In genomic region chr22:24124247-24124646, GRCh38 we compare ENCODE assay signal across 24 cellular contexts.
"Had no signal": no experiment of that assay in that cellular context is flagged by ENCODE, and none has a peak within 500 bp of the region (broad histone marks: within the 10 kb centered on the region; RNA-seq: fewer than 3 reads in every experiment).

No MANE protein-coding gene starts in this region.

- H3K4me1 ChIP-seq: Peyer's patch had no signal

- H3K27me3 Mint-ChIP-seq: activated B cell treated with CpG ODN at 0.5 μM for 24 hours; activated CD4-positive, alpha-beta memory T cell treated with anti-CD3 and anti-CD28 coated beads for 36 hours; activated CD4-positive, alpha-beta T cell treated with anti-CD3 and anti-CD28 coated beads, Interleukin-2, amount 10 ng/mL, durations not matched to agents 7 days and 5 days; activated naive CD8-positive, alpha-beta T cell treated with anti-CD3 and anti-CD28 coated beads, Interleukin-2, amount 10 ng/mL, durations not matched to agents 7 days and 5 days had no signal

- DNase-seq: activated B cell treated with CpG ODN at 0.5 μM for 24 hours; activated CD4-positive, alpha-beta memory T cell treated with anti-CD3 and anti-CD28 coated beads for 36 hours; activated CD4-positive, alpha-beta T cell treated with anti-CD3 and anti-CD28 coated beads for 1 hour; activated CD4-positive, alpha-beta T cell treated with anti-CD3 and anti-CD28 coated beads, Interleukin-2, amount 10 ng/mL, durations not matched to agents 7 days and 5 days; activated CD8-positive, alpha-beta memory T cell treated with anti-CD3 and anti-CD28 coated beads, Interleukin-2, amount 50 U/mL, for 4 hours; activated gamma-delta T cell; activated naive CD4-positive, alpha-beta T cell treated with anti-CD3 and anti-CD28 coated beads for 36 hours; activated naive CD8-positive, alpha-beta T cell treated with anti-CD3 and anti-CD28 coated beads, Interleukin-2, amount 10 ng/mL, durations not matched to agents 7 days and 5 days; adrenal gland; anterior cingulate cortex; central memory CD4-positive, alpha-beta T cell; Karpas-422; MM.1S; NCI-H1105; NCI-H1436; NCI-H1694 treated with DMSO at 0.1 percent for 48 hours; NCI-H2029 treated with DMSO at 0.1 percent for 48 hours; NCI-H510A treated with DMSO at 0.1 percent for 48 hours; Peyer's patch; SHP77 treated with DMSO at 0.1 percent for 48 hours; T-helper 9 cell had no signal

- H3K27me3 ChIP-seq: adrenal gland, Peyer's patch had no signal

- H3K27ac Mint-ChIP-seq: activated B cell treated with CpG ODN at 0.5 μM for 24 hours; activated CD4-positive, alpha-beta memory T cell treated with anti-CD3 and anti-CD28 coated beads for 36 hours; activated CD4-positive, alpha-beta T cell treated with anti-CD3 and anti-CD28 coated beads, Interleukin-2, amount 10 ng/mL, durations not matched to agents 7 days and 5 days; activated naive CD4-positive, alpha-beta T cell treated with anti-CD3 and anti-CD28 coated beads for 36 hours; activated naive CD8-positive, alpha-beta T cell treated with anti-CD3 and anti-CD28 coated beads, Interleukin-2, amount 10 ng/mL, durations not matched to agents 7 days and 5 days; activated T-helper 1 cell treated with anti-CD3 and anti-CD28 coated beads, Interleukin-12 subunit alpha, Interleukin-12 subunit beta, Interleukin-2, Interleukin-4 antibody, amounts not matched to agents 30 ng/mL and 10 ng/mL and 1 ng/mL, durations not matched to agents 14 hours and 24 hours and 36 hours; T-helper 1 cell treated with Interleukin-12 subunit alpha and Interleukin-12 subunit beta and Interleukin-4 antibody, amounts not matched to agents 30 μg/mL and 1 μg/mL, for 36 hours had no signal

- H3K27ac ChIP-seq: adrenal gland, Peyer's patch, RWPE1 had no signal

- H3K4me3 ChIP-seq: adrenal gland, Peyer's patch had no signal

- H3K4me3 Mint-ChIP-seq: activated B cell treated with CpG ODN at 0.5 μM for 24 hours; activated CD4-positive, alpha-beta memory T cell treated with anti-CD3 and anti-CD28 coated beads for 36 hours; activated CD4-positive, alpha-beta T cell treated with anti-CD3 and anti-CD28 coated beads, Interleukin-2, amount 10 ng/mL, durations not matched to agents 7 days and 5 days; activated naive CD4-positive, alpha-beta T cell treated with anti-CD3 and anti-CD28 coated beads for 36 hours; activated naive CD8-positive, alpha-beta T cell treated with anti-CD3 and anti-CD28 coated beads, Interleukin-2, amount 10 ng/mL, durations not matched to agents 7 days and 5 days; activated T-helper 1 cell treated with anti-CD3 and anti-CD28 coated beads, Interleukin-12 subunit alpha, Interleukin-12 subunit beta, Interleukin-2, Interleukin-4 antibody, amounts not matched to agents 30 ng/mL and 10 ng/mL and 1 ng/mL, durations not matched to agents 14 hours and 24 hours and 36 hours; T-helper 1 cell treated with Interleukin-12 subunit alpha and Interleukin-12 subunit beta and Interleukin-4 antibody, amounts not matched to agents 30 μg/mL and 1 μg/mL, for 36 hours had no signal

- H3K9me3 ChIP-seq: adrenal gland, Peyer's patch had no signal

- H3K9me3 Mint-ChIP-seq: activated B cell treated with CpG ODN at 0.5 μM for 24 hours; activated CD4-positive, alpha-beta memory T cell treated with anti-CD3 and anti-CD28 coated beads for 36 hours; activated CD4-positive, alpha-beta T cell treated with anti-CD3 and anti-CD28 coated beads, Interleukin-2, amount 10 ng/mL, durations not matched to agents 7 days and 5 days; activated naive CD4-positive, alpha-beta T cell treated with anti-CD3 and anti-CD28 coated beads for 36 hours; activated naive CD8-positive, alpha-beta T cell treated with anti-CD3 and anti-CD28 coated beads, Interleukin-2, amount 10 ng/mL, durations not matched to agents 7 days and 5 days; activated T-helper 1 cell treated with anti-CD3 and anti-CD28 coated beads, Interleukin-12 subunit alpha, Interleukin-12 subunit beta, Interleukin-2, Interleukin-4 antibody, amounts not matched to agents 30 ng/mL and 10 ng/mL and 1 ng/mL, durations not matched to agents 14 hours and 24 hours and 36 hours; T-helper 1 cell treated with Interleukin-12 subunit alpha and Interleukin-12 subunit beta and Interleukin-4 antibody, amounts not matched to agents 30 μg/mL and 1 μg/mL, for 36 hours had no signal
